Comparison of ENCODE assay signal across 8 cellular contexts in the genomic region with DNA sequence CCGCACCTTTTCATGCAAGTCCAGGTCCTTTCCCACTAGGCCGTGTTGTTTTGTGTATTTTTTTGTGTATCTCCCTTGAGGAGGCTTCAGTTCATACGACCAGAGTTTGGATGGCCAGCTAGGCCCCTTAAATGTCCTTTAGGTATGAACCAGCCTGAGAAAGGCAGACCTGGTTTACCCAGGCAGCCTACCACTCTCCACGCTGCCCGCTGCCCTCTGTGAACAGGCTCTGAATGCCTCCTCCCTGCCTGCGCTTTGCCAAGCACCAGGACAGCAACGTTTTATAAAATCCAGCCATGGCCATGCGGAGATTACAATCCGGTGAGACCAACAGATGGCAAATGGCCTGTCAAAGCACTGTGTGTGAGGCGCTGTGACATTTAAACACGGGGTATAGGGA. TPM values are rescaled to one million over a fixed set of nuclear protein-coding genes. Genes with fewer than 3 reads are reported as not detected.
DNase-seq lines count a peak whose midpoint lies in the region; TF ChIP-seq lines count a peak whose summit lies in the region.

No MANE protein-coding gene starts in this region.

- H3K9ac ChIP-seq in SK-N-MC (ENCODE audit: insufficient read length): peak overlapping the region; percentile 55

- DNase-seq in SK-N-MC (ENCODE audit: low read depth, low spot score) (no peak), fibroblast of the aortic adventitia (ENCODE audit: low read depth) (no peak), skeletal muscle cell (ENCODE audit: low read depth) (no peak), HuH-7 (ENCODE audit: low spot score) (no peak), dermis blood vessel endothelial cell (no peak), OCI-M2 (lab: John Stamatoyannopoulos, UW; ENCODE audit: unreplicated experiment) (no peak)
- no peak for DNase-seq in activated CD4-positive, CD25-positive, alpha-beta regulatory T cell treated with anti-CD3 and anti-CD28 coated beads, Interleukin-2, amount 50 U/mL, for 72 hours

- H3K4me3 ChIP-seq in GM12875 (ENCODE audit: low read depth, low read length) (peak overlapping the region; percentile 87), SK-N-MC (peak overlapping the region; percentile 87), fibroblast of the aortic adventitia (ENCODE audit: low read depth, low read length) (peak overlapping the region; percentile 60), skeletal muscle cell (ENCODE audit: low read depth, low read length) (peak overlapping the region; percentile 77)

- no peaks in the 10 kb centered on the region for H3K9me3 ChIP-seq in SK-N-MC (ENCODE audit: low read depth, low read length)

- H3K36me3 ChIP-seq in SK-N-MC (ENCODE audit: insufficient read depth, low read length): no peaks in the 10 kb centered on the region

- H3K27ac ChIP-seq in SK-N-MC: no peak overlapping the region

- TF ChIP-seq CTCF in GM12875 (IDR thresholded peaks at IDR 0.05; ENCODE audit: borderline replicate concordance, insufficient read depth, low read depth, low read length) (no peak), fibroblast of the aortic adventitia (IDR thresholded peaks at IDR 0.05; ENCODE audit: insufficient read depth, low read length) (no peak)

RNA-seq across cellular contexts. Expression of a gene that starts 0.6 kb away (rescaled TPM):
- total RNA-seq in fibroblast of the aortic adventitia (ENCODE audit: low replicate concordance): 49.3 and 76.5 TPM in 2 replicates
- 107 and 163 TPM in 2 replicates for total RNA-seq in dermis blood vessel endothelial cell

RNA-seq across cellular contexts. Expression of a gene that starts 28.4 kb away (rescaled TPM):
- total RNA-seq in fibroblast of the aortic adventitia (ENCODE audit: low replicate concordance) (23.2 and 51.9 TPM in 2 replicates), dermis blood vessel endothelial cell (27.9 and 47.3 TPM in 2 replicates)

RNA-seq across cellular contexts. Expression of a gene that starts 28.6 kb away (rescaled TPM):
- total RNA-seq in fibroblast of the aortic adventitia (ENCODE audit: low replicate concordance) (17.0 and 44.2 TPM in 2 replicates), dermis blood vessel endothelial cell (9.8 and 14.1 TPM in 2 replicates)

RNA-seq across cellular contexts. Expression of a gene that starts 31.2 kb away (rescaled TPM):
- total RNA-seq in fibroblast of the aortic adventitia (ENCODE audit: low replicate concordance) (42.3 and 45.3 TPM in 2 replicates), dermis blood vessel endothelial cell (48.3 and 50.2 TPM in 2 replicates)

RNA-seq across cellular contexts. Expression of a gene that starts 51.7 kb away (rescaled TPM):
- total RNA-seq in fibroblast of the aortic adventitia (ENCODE audit: low replicate concordance) (9.3 and 19.9 TPM in 2 replicates), dermis blood vessel endothelial cell (14.7 and 15.0 TPM in 2 replicates)
